ENCODE assay signal across 8 cellular contexts in the genomic region with DNA sequence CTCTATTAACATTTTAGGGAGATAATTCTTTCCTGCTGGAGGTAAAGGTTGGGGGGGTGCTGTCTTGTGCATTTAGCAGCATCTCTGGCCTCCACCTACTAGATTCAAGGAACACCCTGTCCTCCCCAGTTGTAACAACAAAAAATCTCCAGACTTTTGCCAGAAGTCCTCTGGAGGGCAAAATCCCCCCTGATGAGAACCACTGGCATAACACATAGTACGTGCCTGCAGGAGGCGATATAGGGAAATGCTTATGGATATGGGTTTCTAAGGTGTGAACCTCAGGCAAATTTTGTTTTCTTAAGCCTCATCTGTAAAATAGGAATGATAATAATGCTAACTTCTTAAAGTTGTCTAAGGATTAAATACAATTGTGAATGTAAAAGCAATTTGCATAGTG. TPM values are rescaled to one million over a fixed set of nuclear protein-coding genes. Genes with fewer than 3 reads are reported as not detected.
DNase-seq lines count a peak whose midpoint lies in the region; ATAC-seq and TF ChIP-seq lines count a peak whose summit lies in the region.

No MANE protein-coding gene starts in this region.

- DNase-seq in NCI-H748 (lab: John Stamatoyannopoulos, UW; ENCODE audit: unreplicated experiment) (peak; percentile 29), NCI-H748 treated with DMSO at 0.1 percent for 48 hours (lab: John Stamatoyannopoulos, UW) (no peak), HCEC 1CT (peak; percentile 25), neural crest cell (ENCODE audit: low read depth, low spot score) (no peak), NOMO-1 treated with dmso at 0.1 percent for 144 hours (lab: John Stamatoyannopoulos, UW; ENCODE audit: unreplicated experiment) (no peak)
- no peak for DNase-seq in activated CD4-positive, alpha-beta T cell treated with anti-CD3 and anti-CD28 coated beads, Interleukin-2, amount 10 ng/mL, durations not matched to agents 7 days and 5 days

- no peak overlapping the region for H3K27ac Mint-ChIP-seq in neural crest cell (ENCODE audit: unreplicated experiment)
- no peak overlapping the region for H3K27ac Mint-ChIP-seq in activated CD4-positive, alpha-beta T cell treated with anti-CD3 and anti-CD28 coated beads, Interleukin-2, amount 10 ng/mL, durations not matched to agents 7 days and 5 days

- CTCF ChIA-PET in activated CD4-positive, alpha-beta T cell treated with anti-CD3 and anti-CD28 coated beads, Interleukin-2, amount 10 ng/mL, durations not matched to agents 7 days and 5 days (lab: Charles Lee) = interaction anchor here (0.9 to 3.8 kb wide), 5 partner anchors 9 to 171 kb away, joined by 3 to 15 read pairs (median 13); no protein-coding TSS in a partner anchor

- peaks cover 33% of the 10 kb centered on the region for H3K4me1 Mint-ChIP-seq in neural crest cell
- H3K4me1 Mint-ChIP-seq in activated CD4-positive, alpha-beta T cell treated with anti-CD3 and anti-CD28 coated beads, Interleukin-2, amount 10 ng/mL, durations not matched to agents 7 days and 5 days = peaks cover 37% of the 10 kb centered on the region

- H3K36me3 Mint-ChIP-seq in neural crest cell (ENCODE audit: low read depth) = no peaks in the 10 kb centered on the region
- H3K36me3 Mint-ChIP-seq in activated CD4-positive, alpha-beta T cell treated with anti-CD3 and anti-CD28 coated beads, Interleukin-2, amount 10 ng/mL, durations not matched to agents 7 days and 5 days (ENCODE audit: low read depth) = peaks cover 12% of the 10 kb centered on the region

- peaks cover 2% of the 10 kb centered on the region for H3K9me3 Mint-ChIP-seq in neural crest cell
- H3K9me3 Mint-ChIP-seq in activated CD4-positive, alpha-beta T cell treated with anti-CD3 and anti-CD28 coated beads, Interleukin-2, amount 10 ng/mL, durations not matched to agents 7 days and 5 days = no peaks in the 10 kb centered on the region

- peak; percentile 25 for TF ChIP-seq CTCF in WI38 (IDR thresholded peaks at IDR 0.05; ENCODE audit: low read depth, low read length)
- peak; percentile 38 for TF ChIP-seq CTCF in neural crest cell (conservative IDR thresholded peaks at IDR 0.05)

- POLR2A ChIA-PET in activated CD4-positive, alpha-beta T cell treated with anti-CD3 and anti-CD28 coated beads, Interleukin-2, amount 10 ng/mL, durations not matched to agents 7 days and 5 days (lab: Charles Lee) = no interaction called here

- no peak for ATAC-seq in HG03439 (IDR thresholded peaks at IDR 0.05; ENCODE audit: unreplicated experiment)

- no peak overlapping the region for H3K4me3 ChIP-seq in WI38 (ENCODE audit: low read depth, low read length)

- H3K4me3 Mint-ChIP-seq in neural crest cell = peak overlapping the region; percentile 80
- H3K4me3 Mint-ChIP-seq in activated CD4-positive, alpha-beta T cell treated with anti-CD3 and anti-CD28 coated beads, Interleukin-2, amount 10 ng/mL, durations not matched to agents 7 days and 5 days = no peak overlapping the region

- H3K27me3 Mint-ChIP-seq in neural crest cell (ENCODE audit: low read depth) = peaks cover 66% of the 10 kb centered on the region
- peaks cover 16% of the 10 kb centered on the region for H3K27me3 Mint-ChIP-seq in activated CD4-positive, alpha-beta T cell treated with anti-CD3 and anti-CD28 coated beads, Interleukin-2, amount 10 ng/mL, durations not matched to agents 7 days and 5 days

RNA-seq across cellular contexts. Expression of a gene that starts 2.9 kb away (rescaled TPM):
- total RNA-seq in neural crest cell = 10.5 and 11.8 TPM in 2 replicates
- total RNA-seq in activated CD4-positive, alpha-beta T cell treated with anti-CD3 and anti-CD28 coated beads, Interleukin-2, amount 10 ng/mL, durations not matched to agents 7 days and 5 days = 10 to 100 TPM; 77.5 to 77.9 TPM

Comparison
In these comparisons a context has a peak if more than half of its experiments do, and no peak if none do; other contexts are left out.
1. DNase-seq: peak in NCI-H748 (single experiment) and HCEC 1CT (single experiment); none in NCI-H748 treated with DMSO at 0.1 percent for 48 hours (single experiment), neural crest cell (single experiment), NOMO-1 treated with dmso at 0.1 percent for 144 hours (single experiment) and activated CD4-positive, alpha-beta T cell treated with anti-CD3 and anti-CD28 coated beads, Interleukin-2, amount 10 ng/mL, durations not matched to agents 7 days and 5 days (single experiment).